In the genomic region with DNA sequence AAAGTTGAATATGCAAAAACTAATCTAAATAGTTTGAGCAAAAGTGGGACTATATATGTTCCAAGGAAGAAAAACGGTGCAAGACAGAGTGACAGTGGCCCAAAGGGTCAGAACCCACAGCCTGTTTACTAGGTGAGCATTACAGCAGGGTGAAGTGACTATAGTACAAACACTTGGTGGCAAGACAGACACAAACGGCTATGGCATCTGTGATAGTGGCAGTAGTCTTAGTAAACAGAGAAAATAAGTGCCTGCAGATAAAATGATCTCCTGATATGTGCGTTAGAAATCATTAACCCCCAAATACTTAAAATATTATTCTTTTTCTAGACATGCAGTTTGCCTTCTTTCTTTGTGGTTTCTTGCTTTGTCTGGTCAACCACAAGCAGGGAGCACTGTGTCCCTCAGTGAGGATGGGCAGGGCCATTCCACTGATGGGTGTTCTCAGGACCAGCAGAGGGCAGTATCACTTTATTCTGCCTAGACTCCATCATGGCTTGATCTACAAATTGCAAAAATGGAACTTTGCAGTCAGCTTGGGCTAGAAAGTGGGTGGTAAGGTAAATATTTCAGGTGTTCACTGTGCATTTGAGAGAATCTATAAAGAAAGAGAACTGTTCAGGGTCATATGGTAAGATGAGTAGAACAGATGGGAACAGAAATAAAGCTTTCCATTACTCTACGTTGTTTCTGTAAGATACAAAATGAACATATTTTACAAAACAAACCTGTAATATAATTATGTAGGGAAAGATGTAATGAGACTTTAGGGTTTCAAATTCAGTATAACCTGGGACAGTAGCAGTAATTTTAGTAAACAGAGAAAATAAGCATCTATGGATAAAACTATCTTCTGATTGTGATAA, we compare ENCODE assay signal across 8 cellular contexts.
A peak's percentile ranks its signal among the peaks of the same experiment; 100 is the strongest.
DNase-seq lines count a peak whose midpoint lies in the region; ATAC-seq and TF ChIP-seq lines count a peak whose summit lies in the region.

No MANE protein-coding gene starts in this region.

- H3K4me3 ChIP-seq in CD4-positive, CD25-positive, alpha-beta regulatory T cell (ENCODE audit: low read depth, low read length), result no peak overlapping the region
- H3K4me3 ChIP-seq in upper lobe of left lung, result no peak overlapping the region

- H3K27me3 Mint-ChIP-seq in CD4-positive, CD25-positive, alpha-beta regulatory T cell, result peaks cover 2% of the 10 kb centered on the region
- no peaks in the 10 kb centered on the region for H3K27me3 Mint-ChIP-seq in natural killer cell (ENCODE audit: low read depth in 2 of 2)

- no peak overlapping the region for H3K27ac ChIP-seq in CD4-positive, CD25-positive, alpha-beta regulatory T cell (ENCODE audit: insufficient read depth, low read length, poor library complexity, severe bottlenecking)
- no peak overlapping the region for H3K27ac ChIP-seq in upper lobe of left lung

- H3K4me3 Mint-ChIP-seq in CD4-positive, CD25-positive, alpha-beta regulatory T cell, result no peak overlapping the region
- no peak overlapping the region for H3K4me3 Mint-ChIP-seq in natural killer cell

- no peaks in the 10 kb centered on the region for H3K36me3 Mint-ChIP-seq in CD4-positive, CD25-positive, alpha-beta regulatory T cell
- no peaks in the 10 kb centered on the region for H3K36me3 Mint-ChIP-seq in natural killer cell

- TF ChIP-seq POLR2A in erythroblast (IDR thresholded peaks at IDR 0.05; ENCODE audit: low read length), result no peak
- TF ChIP-seq POLR2A in upper lobe of left lung (IDR thresholded peaks at IDR 0.05), result no peak

- TF ChIP-seq CTCF in natural killer cell (IDR thresholded peaks at IDR 0.05), result peak; percentile 69
- TF ChIP-seq CTCF in upper lobe of left lung (IDR thresholded peaks at IDR 0.05), result peak; percentile 41 to 65 (median 61)

- no peaks in the 10 kb centered on the region for H3K4me1 ChIP-seq in CD4-positive, CD25-positive, alpha-beta regulatory T cell (ENCODE audit: control insufficient read depth, insufficient read depth, low read length, poor library complexity, severe bottlenecking)
- peaks cover 16 to 21% (median 18%) of the 10 kb centered on the region in 4 donors for H3K4me1 ChIP-seq in upper lobe of left lung

- no peaks in the 10 kb centered on the region for H3K27me3 ChIP-seq in CD4-positive, CD25-positive, alpha-beta regulatory T cell (ENCODE audit: control insufficient read depth, insufficient read depth, low read length)
- H3K27me3 ChIP-seq in upper lobe of left lung, result no peaks in the 10 kb centered on the region

- no peaks in the 10 kb centered on the region for H3K9me3 ChIP-seq in CD4-positive, CD25-positive, alpha-beta regulatory T cell (ENCODE audit: control insufficient read depth in 2 of 2, low read length in 2 of 2)
- no peaks in the 10 kb centered on the region for H3K9me3 ChIP-seq in upper lobe of left lung

- no peaks in the 10 kb centered on the region for H3K9me3 Mint-ChIP-seq in CD4-positive, CD25-positive, alpha-beta regulatory T cell
- no peaks in the 10 kb centered on the region for H3K9me3 Mint-ChIP-seq in natural killer cell

- H3K4me1 Mint-ChIP-seq in CD4-positive, CD25-positive, alpha-beta regulatory T cell, result peaks cover 4 to 23% (median 7%) of the 10 kb centered on the region in 4 donors
- H3K4me1 Mint-ChIP-seq in natural killer cell, result peaks cover 6 to 8% of the 10 kb centered on the region in 2 donors

- 63 to 78% methylated on average over 4 of the region's 4 CpGs for WGBS in upper lobe of left lung, 2 donors

- no peaks in the 10 kb centered on the region for H3K36me3 ChIP-seq in CD4-positive, CD25-positive, alpha-beta regulatory T cell (ENCODE audit: control insufficient read depth, insufficient read depth, low read length)
- no peaks in the 10 kb centered on the region for H3K36me3 ChIP-seq in upper lobe of left lung

- H3K27ac Mint-ChIP-seq in CD4-positive, CD25-positive, alpha-beta regulatory T cell, result no peak overlapping the region
- H3K27ac Mint-ChIP-seq in natural killer cell, result no peak overlapping the region

- peak; percentile 71 to 73 for ATAC-seq in CD4-positive, CD25-positive, alpha-beta regulatory T cell (ENCODE audit: low read depth in 2 of 2)
- ATAC-seq in GM19035 (IDR thresholded peaks at IDR 0.05; ENCODE audit: unreplicated experiment), result peak; percentile 83
- peak; percentile 95 for ATAC-seq in HG03175 (IDR thresholded peaks at IDR 0.05; ENCODE audit: unreplicated experiment)
- peak; percentile 78 to 89 (median 81) for ATAC-seq in natural killer cell
- ATAC-seq in upper lobe of left lung (ENCODE audit: low FRiP score in 2 of 2), result peak; percentile 80 to 91

- DNase-seq in CD4-positive, CD25-positive, alpha-beta regulatory T cell, result peak; percentile 2 to 74 (median 27)
- peak; percentile 86 for DNase-seq in NCI-H69 (lab: John Stamatoyannopoulos, UW)
- DNase-seq in activated CD4-positive, alpha-beta T cell treated with anti-CD3 and anti-CD28 coated beads, Interleukin-2, amount 50 U/mL, for 48 hours, result peak; percentile 53 to 62
- peak; percentile 70 to 80 for DNase-seq in erythroblast (lab: John Stamatoyannopoulos, UW)
- DNase-seq in natural killer cell, result no peak
- DNase-seq in upper lobe of left lung, result peak in 1 of 2 donors; percentile 42

- TF ChIP-seq EP300 in upper lobe of left lung (IDR thresholded peaks at IDR 0.05), result no peak

- intact Hi-C loops in natural killer cell (cut with micrococcal nuclease), result loop anchor here (1.0 kb wide), 1 partner anchor 446 kb away; no protein-coding TSS in a partner anchor
